ENCODE assay signal across 32 cellular contexts in genomic region chr2:17373041-17373440, GRCh38.
DNase-seq lines count a peak whose midpoint lies in the region; ATAC-seq and TF ChIP-seq lines count a peak whose summit lies in the region.
"Had no signal": no experiment of that assay in that cellular context is flagged by ENCODE, and none has a peak within 500 bp of the region (broad histone marks: within the 10 kb centered on the region; RNA-seq: fewer than 3 reads in every experiment).

No MANE protein-coding gene starts in this region.

- peak overlapping the region; percentile 50; the same call in 1 of the 2 replicates for H3K9ac ChIP-seq in KMS-11
- H3K9ac ChIP-seq: BLaER1 treated with 17β-estradiol and CSF1 and Interleukin-3, amounts not matched to agents 10 nM and 100 nM; parathyroid adenoma had no signal

- ATAC-seq in stimulated activated naive CD8-positive, alpha-beta T cell treated with anti-CD3 and anti-CD28 coated beads, Interleukin-15, Interleukin-2, amounts not matched to agents 100 U/mL and 50 U/mL, for 24 hours, result no peak
- ATAC-seq in GM18858 (IDR thresholded peaks at IDR 0.05; ENCODE audit: unreplicated experiment) (no peak), Right ventricle myocardium superior (ENCODE audit: poor library complexity) (no peak)
- ATAC-seq: activated CD8-positive, alpha-beta T cell treated with anti-CD3 and anti-CD28 coated beads for 36 hours; heart right ventricle had no signal

- no peaks in the 10 kb centered on the region for H3K36me3 ChIP-seq in KMS-11 (ENCODE audit: insufficient read depth)
- H3K36me3 ChIP-seq: BLaER1 treated with 17β-estradiol and CSF1 and Interleukin-3, amounts not matched to agents 10 nM and 100 nM; heart right ventricle; right atrium auricular region had no signal

- peak; percentile 77 for DNase-seq in astrocyte of the hippocampus (ENCODE audit: low read depth, low spot score)
- DNase-seq in hepatic stellate cell (ENCODE audit: low spot score), result peak; percentile 11
- peak; percentile 83 for DNase-seq in stromal cell of bone marrow (ENCODE audit: low read depth)
- no peak for DNase-seq in stimulated activated naive CD8-positive, alpha-beta T cell treated with anti-CD3 and anti-CD28 coated beads, Interleukin-15, Interleukin-2, amounts not matched to agents 100 U/mL and 50 U/mL, for 24 hours
- DNase-seq in cardiac septum (ENCODE audit: low spot score), result no peak
- no peak for DNase-seq in Right ventricle myocardium superior
- DNase-seq: activated CD4-positive, alpha-beta T cell treated with anti-CD3 and anti-CD28 coated beads for 1 hour; activated CD8-positive, alpha-beta memory T cell treated with anti-CD3 and anti-CD28 coated beads, Interleukin-2, amount 50 U/mL, for 48 hours; activated CD8-positive, alpha-beta T cell treated with anti-CD3 and anti-CD28 coated beads for 36 hours; activated naive CD4-positive, alpha-beta T cell treated with anti-CD3 and anti-CD28 coated beads, Interleukin-2, amount 10 ng/mL, durations not matched to agents 7 days and 5 days; effector CD8-positive, alpha-beta T cell; EL; H7; heart right ventricle; KG1; MV-4-11; NCI-H1436 treated with DMSO at 0.1 percent for 48 hours; NCI-H2081 treated with DMSO at 0.1 percent for 48 hours; NCI-H226; NCI-H69; SHP77; stimulated activated CD4-positive, alpha-beta T cell treated with anti-CD3 and anti-CD28 coated beads, Interleukin-12 subunit alpha, Interleukin-12 subunit beta, amount 100 ng/mL, for 4 hours; stimulated activated CD4-positive, alpha-beta T cell treated with anti-CD3 and anti-CD28 coated beads, Interleukin-4, amount 100 ng/mL, for 24 hours had no signal

- H3K27ac ChIP-seq in KMS-11, result peak overlapping the region; percentile 90
- H3K27ac ChIP-seq: BLaER1 treated with 17β-estradiol and CSF1 and Interleukin-3, amounts not matched to agents 10 nM and 100 nM; epithelial cell of prostate; foreskin keratinocyte; heart right ventricle; HL-60; parathyroid adenoma; right atrium auricular region had no signal

- intact Hi-C loops in cardiac septum (cut with DNase I) (no loop called here), Right ventricle myocardium superior (cut with DNase I) (no loop called here)

- H3K27me3 ChIP-seq in KMS-11 (ENCODE audit: insufficient read depth, low read depth), result no peaks in the 10 kb centered on the region
- H3K27me3 ChIP-seq: foreskin keratinocyte, heart right ventricle, right atrium auricular region had no signal

- H3K4me3 ChIP-seq in KMS-11 (IDR thresholded peaks at IDR 0.05; ENCODE audit: insufficient read depth, low read depth, low read length), result no peak overlapping the region
- H3K4me3 ChIP-seq: BLaER1 treated with 17β-estradiol and CSF1 and Interleukin-3, amounts not matched to agents 10 nM and 100 nM; heart right ventricle; lung; right atrium auricular region had no signal

- H3K4me1 ChIP-seq in KMS-11 (ENCODE audit: low read depth, poor library complexity, severe bottlenecking), result peaks cover 60% of the 10 kb centered on the region
- H3K4me1 ChIP-seq: foreskin keratinocyte, heart right ventricle, parathyroid adenoma, right atrium auricular region had no signal

- no peaks in the 10 kb centered on the region for H4K20me1 ChIP-seq in KMS-11 (ENCODE audit: insufficient read depth)
- H4K20me1 ChIP-seq: BLaER1 treated with 17β-estradiol and CSF1 and Interleukin-3, amounts not matched to agents 10 nM and 100 nM had no signal

- H3K79me2 ChIP-seq in KMS-11 (ENCODE audit: insufficient read depth, low read depth), result no peaks in the 10 kb centered on the region
- H3K79me2 ChIP-seq: parathyroid adenoma had no signal

- peak overlapping the region; percentile 76 for H3K4me2 ChIP-seq in KMS-11

- no peak for TF ChIP-seq CTCF in KMS-11 (conservative IDR thresholded peaks at IDR 0.05; ENCODE audit: low read depth, low read length)

- H2AFZ ChIP-seq in KMS-11 (ENCODE audit: low read depth), result 0 out of 2 replicates have a peak overlapping the region, but pooled peaks have one; percentile 56
- H2AFZ ChIP-seq: parathyroid adenoma had no signal

Comparison
In these comparisons a context has a peak if more than half of its experiments do, and no peak if none do; other contexts are left out.
1. DNase-seq: peak in astrocyte of the hippocampus (single experiment), hepatic stellate cell (single experiment) and stromal cell of bone marrow (single experiment); none in stimulated activated naive CD8-positive, alpha-beta T cell treated with anti-CD3 and anti-CD28 coated beads, Interleukin-15, Interleukin-2, amounts not matched to agents 100 U/mL and 50 U/mL, for 24 hours (single experiment), cardiac septum (single experiment) and Right ventricle myocardium superior (single experiment).